In the genomic region with DNA sequence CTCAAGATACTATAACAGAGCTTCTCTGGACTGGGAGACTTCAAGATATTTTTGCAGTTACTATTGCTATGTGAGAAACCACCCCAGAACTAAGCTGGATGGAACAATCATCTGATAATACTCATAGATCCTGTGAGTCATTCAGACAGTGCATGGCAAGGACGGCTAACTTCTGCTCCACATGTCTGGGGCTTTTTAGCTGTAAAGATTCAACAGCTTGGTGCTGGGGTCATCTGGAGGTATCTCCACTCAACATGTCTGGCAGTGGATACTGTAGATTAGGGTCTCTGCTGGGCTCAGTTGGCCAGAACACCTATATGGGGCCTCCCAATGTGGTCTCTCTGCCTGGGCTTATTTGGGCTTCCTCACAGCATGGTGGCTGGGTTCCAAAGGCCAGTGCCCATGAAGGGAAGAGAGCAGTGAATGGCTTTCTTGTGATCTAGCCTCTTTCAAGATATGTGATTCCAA, we compare ENCODE assay signal across 1 cellular context.
TF ChIP-seq lines count a peak whose summit lies in the region.

No MANE protein-coding gene starts in this region.

TF ChIP-seq in WTC11, 78 proteins besides CTCF, POLR2A, EP300 and RAD21 (continued from another document):
- TF ChIP-seq, protein P1, sequence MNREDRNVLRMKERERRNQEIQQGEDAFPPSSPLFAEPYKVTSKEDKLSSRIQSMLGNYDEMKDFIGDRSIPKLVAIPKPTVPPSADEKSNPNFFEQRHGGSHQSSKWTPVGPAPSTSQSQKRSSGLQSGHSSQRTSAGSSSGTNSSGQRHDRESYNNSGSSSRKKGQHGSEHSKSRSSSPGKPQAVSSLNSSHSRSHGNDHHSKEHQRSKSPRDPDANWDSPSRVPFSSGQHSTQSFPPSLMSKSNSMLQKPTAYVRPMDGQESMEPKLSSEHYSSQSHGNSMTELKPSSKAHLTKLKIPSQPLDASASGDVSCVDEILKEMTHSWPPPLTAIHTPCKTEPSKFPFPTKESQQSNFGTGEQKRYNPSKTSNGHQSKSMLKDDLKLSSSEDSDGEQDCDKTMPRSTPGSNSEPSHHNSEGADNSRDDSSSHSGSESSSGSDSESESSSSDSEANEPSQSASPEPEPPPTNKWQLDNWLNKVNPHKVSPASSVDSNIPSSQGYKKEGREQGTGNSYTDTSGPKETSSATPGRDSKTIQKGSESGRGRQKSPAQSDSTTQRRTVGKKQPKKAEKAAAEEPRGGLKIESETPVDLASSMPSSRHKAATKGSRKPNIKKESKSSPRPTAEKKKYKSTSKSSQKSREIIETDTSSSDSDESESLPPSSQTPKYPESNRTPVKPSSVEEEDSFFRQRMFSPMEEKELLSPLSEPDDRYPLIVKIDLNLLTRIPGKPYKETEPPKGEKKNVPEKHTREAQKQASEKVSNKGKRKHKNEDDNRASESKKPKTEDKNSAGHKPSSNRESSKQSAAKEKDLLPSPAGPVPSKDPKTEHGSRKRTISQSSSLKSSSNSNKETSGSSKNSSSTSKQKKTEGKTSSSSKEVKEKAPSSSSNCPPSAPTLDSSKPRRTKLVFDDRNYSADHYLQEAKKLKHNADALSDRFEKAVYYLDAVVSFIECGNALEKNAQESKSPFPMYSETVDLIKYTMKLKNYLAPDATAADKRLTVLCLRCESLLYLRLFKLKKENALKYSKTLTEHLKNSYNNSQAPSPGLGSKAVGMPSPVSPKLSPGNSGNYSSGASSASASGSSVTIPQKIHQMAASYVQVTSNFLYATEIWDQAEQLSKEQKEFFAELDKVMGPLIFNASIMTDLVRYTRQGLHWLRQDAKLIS (CRISPR knock-in tag; IDR thresholded peaks at IDR 0.05; ENCODE audit: borderline replicate concordance), result no peak
- no peak for TF ChIP-seq JAZF1 (CRISPR knock-in tag; IDR thresholded peaks at IDR 0.05)
- TF ChIP-seq TEAD4 (CRISPR knock-in tag; IDR thresholded peaks at IDR 0.05), result no peak
- TF ChIP-seq TP53 (CRISPR knock-in tag; IDR thresholded peaks at IDR 0.05), result no peak
- TF ChIP-seq, protein P2, sequence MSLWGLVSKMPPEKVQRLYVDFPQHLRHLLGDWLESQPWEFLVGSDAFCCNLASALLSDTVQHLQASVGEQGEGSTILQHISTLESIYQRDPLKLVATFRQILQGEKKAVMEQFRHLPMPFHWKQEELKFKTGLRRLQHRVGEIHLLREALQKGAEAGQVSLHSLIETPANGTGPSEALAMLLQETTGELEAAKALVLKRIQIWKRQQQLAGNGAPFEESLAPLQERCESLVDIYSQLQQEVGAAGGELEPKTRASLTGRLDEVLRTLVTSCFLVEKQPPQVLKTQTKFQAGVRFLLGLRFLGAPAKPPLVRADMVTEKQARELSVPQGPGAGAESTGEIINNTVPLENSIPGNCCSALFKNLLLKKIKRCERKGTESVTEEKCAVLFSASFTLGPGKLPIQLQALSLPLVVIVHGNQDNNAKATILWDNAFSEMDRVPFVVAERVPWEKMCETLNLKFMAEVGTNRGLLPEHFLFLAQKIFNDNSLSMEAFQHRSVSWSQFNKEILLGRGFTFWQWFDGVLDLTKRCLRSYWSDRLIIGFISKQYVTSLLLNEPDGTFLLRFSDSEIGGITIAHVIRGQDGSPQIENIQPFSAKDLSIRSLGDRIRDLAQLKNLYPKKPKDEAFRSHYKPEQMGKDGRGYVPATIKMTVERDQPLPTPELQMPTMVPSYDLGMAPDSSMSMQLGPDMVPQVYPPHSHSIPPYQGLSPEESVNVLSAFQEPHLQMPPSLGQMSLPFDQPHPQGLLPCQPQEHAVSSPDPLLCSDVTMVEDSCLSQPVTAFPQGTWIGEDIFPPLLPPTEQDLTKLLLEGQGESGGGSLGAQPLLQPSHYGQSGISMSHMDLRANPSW (CRISPR knock-in tag; conservative IDR thresholded peaks at IDR 0.05; ENCODE audit: low read depth), result no peak
- TF ChIP-seq, protein P3, sequence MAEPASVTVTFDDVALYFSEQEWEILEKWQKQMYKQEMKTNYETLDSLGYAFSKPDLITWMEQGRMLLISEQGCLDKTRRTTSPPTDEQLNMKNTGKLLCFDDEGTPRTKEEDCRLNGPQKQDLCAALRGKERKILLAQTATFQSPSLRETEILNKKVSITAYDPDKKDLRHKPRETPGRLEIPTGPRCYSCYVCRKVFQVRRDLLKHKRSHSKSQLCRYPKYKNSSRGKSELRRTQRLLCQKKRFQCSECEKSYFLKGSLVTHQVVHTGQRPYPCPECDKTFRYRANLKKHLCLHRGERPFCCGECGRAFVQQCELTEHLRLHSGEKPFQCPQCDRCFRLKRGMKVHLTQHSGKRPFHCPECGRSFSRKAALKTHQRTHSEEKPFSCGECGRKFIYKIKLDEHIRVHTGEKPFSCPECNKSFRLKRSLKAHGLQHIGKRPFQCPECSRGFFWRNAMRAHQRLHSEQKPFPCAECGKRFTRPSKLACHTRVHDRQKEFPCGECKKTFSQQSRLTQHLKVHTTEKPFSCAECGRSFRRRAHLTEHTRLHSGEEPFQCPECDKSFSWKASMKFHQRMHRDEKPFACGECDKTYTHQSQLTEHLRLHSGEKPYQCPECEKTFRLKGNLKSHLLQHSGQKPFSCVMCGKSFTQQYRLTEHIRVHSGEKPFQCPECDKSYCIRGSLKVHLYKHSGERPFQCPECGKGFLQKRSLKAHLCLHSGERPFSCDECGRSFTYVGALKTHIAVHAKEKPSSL (CRISPR knock-in tag; conservative IDR thresholded peaks at IDR 0.05), result no peak
